ENCODE assay signal across 23 cellular contexts in the genomic region with DNA sequence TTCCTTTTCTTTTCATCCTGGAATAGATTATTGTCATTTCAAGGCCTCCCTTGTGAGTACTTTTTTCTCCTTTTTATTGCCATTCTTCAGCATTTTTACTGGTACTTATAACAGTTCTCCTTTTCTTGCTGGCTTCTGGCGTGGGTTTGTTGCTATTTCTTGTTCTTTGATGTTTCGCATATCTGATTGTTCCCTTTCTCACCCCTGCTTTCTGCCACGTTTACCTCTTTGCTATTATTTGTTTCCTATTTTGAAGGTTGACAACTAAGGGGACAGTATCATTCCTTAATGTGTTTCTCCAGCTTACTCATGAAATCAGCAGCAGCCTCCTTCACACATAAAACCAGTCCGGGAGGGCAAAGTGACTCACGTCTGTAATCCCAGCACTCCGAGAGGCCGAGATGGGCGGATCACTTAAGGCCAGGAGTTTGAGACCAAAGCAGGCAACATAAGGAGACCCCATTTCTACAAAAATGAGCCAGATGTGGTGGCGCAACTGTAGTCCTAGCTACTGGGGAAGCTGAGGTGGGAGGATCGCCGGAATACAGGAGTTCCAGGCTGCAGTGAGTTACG.
DNase-seq lines count a peak whose midpoint lies in the region; ATAC-seq and TF ChIP-seq lines count a peak whose summit lies in the region.
"Had no signal": no experiment of that assay in that cellular context is flagged by ENCODE, and none has a peak within 500 bp of the region (broad histone marks: within the 10 kb centered on the region; RNA-seq: fewer than 3 reads in every experiment).

No MANE protein-coding gene starts in this region.

- H2BK15ac ChIP-seq in mesenchymal stem cell (ENCODE audit: low read depth, poor library complexity, severe bottlenecking) = no peak overlapping the region

- no peak overlapping the region for H4K91ac ChIP-seq in mesenchymal stem cell (ENCODE audit: low read length)

- in situ Hi-C loops in astrocyte of the spinal cord (cut with HindIII; ENCODE audit: low sequenced_read_pairs) = no loop called here

- no peak overlapping the region for H3K4me2 ChIP-seq in mesenchymal stem cell (ENCODE audit: low read length, poor library complexity, severe bottlenecking)
- H3K4me2 ChIP-seq: BLaER1 had no signal

- no peak overlapping the region for H3K4ac ChIP-seq in mesenchymal stem cell (ENCODE audit: low read depth in 1 of 2, low read length in 2 of 2)

- H3K79me1 ChIP-seq in mesenchymal stem cell (replicated peaks; ENCODE audit: low read length, poor library complexity, severe bottlenecking) = no peaks in the 10 kb centered on the region

- no peak overlapping the region for H2BK120ac ChIP-seq in mesenchymal stem cell (ENCODE audit: low read depth, low read length)

- no peak overlapping the region for H2BK12ac ChIP-seq in mesenchymal stem cell (ENCODE audit: low read length in 2 of 2)

- no peak overlapping the region for H3K4me3 ChIP-seq in right atrium auricular region
- H3K4me3 ChIP-seq in astrocyte of the spinal cord (ENCODE audit: low read depth, low read length) = no peak overlapping the region
- H3K4me3 ChIP-seq in mesenchymal stem cell (ENCODE audit: insufficient read depth in 1 of 2, low read depth in 1 of 2, low read length in 2 of 2) = no peak overlapping the region
- H3K4me3 ChIP-seq: BLaER1, esophagus squamous epithelium, heart left ventricle, left ventricle myocardium inferior had no signal

- ATAC-seq in left ventricle myocardium superior (peak; percentile 22), GM21367 (IDR thresholded peaks at IDR 0.05; ENCODE audit: unreplicated experiment) (no peak)
- ATAC-seq: HepG2 had no signal

- H3K18ac ChIP-seq in mesenchymal stem cell (ENCODE audit: low read depth in 1 of 2, low read length in 2 of 2) = no peak overlapping the region

- H2AK5ac ChIP-seq in mesenchymal stem cell (ENCODE audit: low read length, severe bottlenecking) = no peak overlapping the region

- TF ChIP-seq CTCF in right atrium auricular region (IDR thresholded peaks at IDR 0.05) = no peak
- no peak for TF ChIP-seq CTCF in astrocyte of the spinal cord (IDR thresholded peaks at IDR 0.05; ENCODE audit: low read depth, low read length)

- DNase-seq in left ventricle myocardium superior (no peak), right atrium auricular region (ENCODE audit: low spot score) (no peak), astrocyte of the spinal cord (ENCODE audit: low read depth, low spot score) (peak; percentile 15), mesenchymal stem cell (peak; percentile 10), activated T-cell treated with anti-CD3 and anti-CD28 coated beads for 4 hours (no peak), iPS-NIHi11 (ENCODE audit: low spot score) (no peak)
- DNase-seq in stimulated activated CD4-positive, alpha-beta T cell treated with anti-CD3 and anti-CD28 coated beads, Interleukin-1b, Interleukin-23, amount 100 ng/mL, for 48 hours = no peak
- DNase-seq: activated CD4-positive, alpha-beta T cell treated with anti-CD3 and anti-CD28 coated beads for 48 hours; activated CD8-positive, alpha-beta memory T cell treated with anti-CD3 and anti-CD28 coated beads, Interleukin-2, amount 50 U/mL, for 4 hours; activated effector memory CD4-positive, alpha-beta T cell treated with Interleukin-2 at 50 U/mL for 16 hours; amniotic stem cell; Calu3; effector memory CD4-positive, alpha-beta T cell; esophagus squamous epithelium; heart left ventricle; HFFc6; left ventricle myocardium inferior; NCI-H1417 treated with DMSO at 0.1 percent for 48 hours; NCI-H510A treated with DMSO at 0.1 percent for 48 hours; stimulated activated CD4-positive, alpha-beta T cell treated with anti-CD3 and anti-CD28 coated beads, Interleukin-12 subunit alpha, Interleukin-12 subunit beta, amount 100 ng/mL, for 4 hours had no signal

- no peaks in the 10 kb centered on the region for H3K9me3 ChIP-seq in right atrium auricular region
- H3K9me3 ChIP-seq in mesenchymal stem cell (ENCODE audit: control insufficient read depth, low read length) = no peaks in the 10 kb centered on the region
- H3K9me3 ChIP-seq: BLaER1, esophagus squamous epithelium, left ventricle myocardium inferior had no signal

- H3K4me1 ChIP-seq in right atrium auricular region (no peaks in the 10 kb centered on the region), mesenchymal stem cell (ENCODE audit: control insufficient read depth, insufficient read depth, low read depth, low read length) (peaks cover 2% of the 10 kb centered on the region)
- H3K4me1 ChIP-seq: esophagus squamous epithelium had no signal

- 62% methylated on average over 10 of the region's 12 CpGs for WGBS in mesenchymal stem cell

- no peak overlapping the region for H2BK5ac ChIP-seq in mesenchymal stem cell (ENCODE audit: low read depth, low read length, poor library complexity, severe bottlenecking)

- no peak overlapping the region for H2AFZ ChIP-seq in mesenchymal stem cell (ENCODE audit: low read depth, low read length)

- intact Hi-C loops in left ventricle myocardium superior (cut with micrococcal nuclease) = no loop called here

- H3K27ac ChIP-seq in right atrium auricular region = no peak overlapping the region
- no peak overlapping the region for H3K27ac ChIP-seq in mesenchymal stem cell (ENCODE audit: low read length, poor library complexity, severe bottlenecking)
- H3K27ac ChIP-seq: BLaER1, esophagus squamous epithelium, heart left ventricle, left ventricle myocardium inferior had no signal

- H3K14ac ChIP-seq in mesenchymal stem cell (ENCODE audit: low read length in 2 of 2) = no peak overlapping the region

- no peak overlapping the region for H3K9ac ChIP-seq in mesenchymal stem cell (ENCODE audit: low read length)
- H3K9ac ChIP-seq: BLaER1 had no signal

- no peak overlapping the region for H4K8ac ChIP-seq in mesenchymal stem cell (ENCODE audit: low read length)

- H3K27me3 ChIP-seq in right atrium auricular region (no peaks in the 10 kb centered on the region), mesenchymal stem cell (ENCODE audit: control insufficient read depth in 1 of 2, insufficient read depth in 1 of 2, low read length in 2 of 2) (no peaks in the 10 kb centered on the region)
- H3K27me3 ChIP-seq: esophagus squamous epithelium had no signal

- no peaks in the 10 kb centered on the region for H3K36me3 ChIP-seq in right atrium auricular region
- H3K36me3 ChIP-seq in mesenchymal stem cell (ENCODE audit: control insufficient read depth in 1 of 2, insufficient read depth in 2 of 2, low read depth in 1 of 2, low read length in 2 of 2) = no peaks in the 10 kb centered on the region
- H3K36me3 ChIP-seq: BLaER1, esophagus squamous epithelium, heart left ventricle, left ventricle myocardium inferior had no signal

- H3K23ac ChIP-seq in mesenchymal stem cell (ENCODE audit: low read length in 2 of 2) = no peak overlapping the region

Comparison
In these comparisons a context has a peak if more than half of its experiments do, and no peak if none do; other contexts are left out.
1. DNase-seq: peak in astrocyte of the spinal cord (single experiment) and mesenchymal stem cell (single experiment); none in left ventricle myocardium superior (single experiment), right atrium auricular region (single experiment), activated T-cell treated with anti-CD3 and anti-CD28 coated beads for 4 hours (single experiment), stimulated activated CD4-positive, alpha-beta T cell treated with anti-CD3 and anti-CD28 coated beads, Interleukin-1b, Interleukin-23, amount 100 ng/mL, for 48 hours (single experiment) and iPS-NIHi11 (single experiment).